ENCODE assay signal across 1 cellular context in genomic region chr14:94501588-94502516, GRCh38.
TF ChIP-seq lines count a peak whose summit lies in the region.

No MANE protein-coding gene starts in this region.

TF ChIP-seq in liver, 16 proteins besides CTCF, POLR2A, EP300 and RAD21 (continued from another document):
- TF ChIP-seq, protein P1, sequence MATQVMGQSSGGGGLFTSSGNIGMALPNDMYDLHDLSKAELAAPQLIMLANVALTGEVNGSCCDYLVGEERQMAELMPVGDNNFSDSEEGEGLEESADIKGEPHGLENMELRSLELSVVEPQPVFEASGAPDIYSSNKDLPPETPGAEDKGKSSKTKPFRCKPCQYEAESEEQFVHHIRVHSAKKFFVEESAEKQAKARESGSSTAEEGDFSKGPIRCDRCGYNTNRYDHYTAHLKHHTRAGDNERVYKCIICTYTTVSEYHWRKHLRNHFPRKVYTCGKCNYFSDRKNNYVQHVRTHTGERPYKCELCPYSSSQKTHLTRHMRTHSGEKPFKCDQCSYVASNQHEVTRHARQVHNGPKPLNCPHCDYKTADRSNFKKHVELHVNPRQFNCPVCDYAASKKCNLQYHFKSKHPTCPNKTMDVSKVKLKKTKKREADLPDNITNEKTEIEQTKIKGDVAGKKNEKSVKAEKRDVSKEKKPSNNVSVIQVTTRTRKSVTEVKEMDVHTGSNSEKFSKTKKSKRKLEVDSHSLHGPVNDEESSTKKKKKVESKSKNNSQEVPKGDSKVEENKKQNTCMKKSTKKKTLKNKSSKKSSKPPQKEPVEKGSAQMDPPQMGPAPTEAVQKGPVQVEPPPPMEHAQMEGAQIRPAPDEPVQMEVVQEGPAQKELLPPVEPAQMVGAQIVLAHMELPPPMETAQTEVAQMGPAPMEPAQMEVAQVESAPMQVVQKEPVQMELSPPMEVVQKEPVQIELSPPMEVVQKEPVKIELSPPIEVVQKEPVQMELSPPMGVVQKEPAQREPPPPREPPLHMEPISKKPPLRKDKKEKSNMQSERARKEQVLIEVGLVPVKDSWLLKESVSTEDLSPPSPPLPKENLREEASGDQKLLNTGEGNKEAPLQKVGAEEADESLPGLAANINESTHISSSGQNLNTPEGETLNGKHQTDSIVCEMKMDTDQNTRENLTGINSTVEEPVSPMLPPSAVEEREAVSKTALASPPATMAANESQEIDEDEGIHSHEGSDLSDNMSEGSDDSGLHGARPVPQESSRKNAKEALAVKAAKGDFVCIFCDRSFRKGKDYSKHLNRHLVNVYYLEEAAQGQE (IDR thresholded peaks at IDR 0.05) = peak; percentile 24
- TF ChIP-seq GABPA (IDR thresholded peaks at IDR 0.05 in 1 of 2, conservative IDR thresholded peaks at IDR 0.05 in 1 of 2) (peak in 1 of 2 donors; percentile 61), TAF1 (conservative IDR thresholded peaks at IDR 0.05) (no peak), SP1 (IDR thresholded peaks at IDR 0.05) (peak; percentile 54), JUND (IDR thresholded peaks at IDR 0.05) (peak in 1 of 2 donors; percentile 67), NR2F2 (IDR thresholded peaks at IDR 0.05) (peak; percentile 16)
